9 cellular contexts compared by ENCODE assay signal in genomic region chr16:4111748-4112696, GRCh38. TPM values are rescaled to one million over a fixed set of nuclear protein-coding genes. Genes with fewer than 3 reads are reported as not detected.
A peak's percentile ranks its signal among the peaks of the same experiment; 100 is the strongest.
DNase-seq lines count a peak whose midpoint lies in the region; ATAC-seq and TF ChIP-seq lines count a peak whose summit lies in the region.
"Had no signal": no experiment of that assay in that cellular context is flagged by ENCODE, and none has a peak within 500 bp of the region (broad histone marks: within the 10 kb centered on the region; RNA-seq: fewer than 3 reads in every experiment).

No MANE protein-coding gene starts in this region.

- H3K9ac ChIP-seq in colonic mucosa (ENCODE audit: low read depth in 2 of 2, low read length in 2 of 2): peak overlapping the region in 1 of 2 donors; percentile 72

- POLR2A ChIA-PET in BJ (lab: Charles Lee): interaction anchor here (0.6 to 0.9 kb wide), 2 partner anchors 60 to 142 kb away, joined by 3 to 4 read pairs; no protein-coding TSS in a partner anchor

- CTCF ChIA-PET in BJ (lab: Yijun Ruan, JAX): interaction anchor here (1.0 to 2.0 kb wide), 6 partner anchors 9 to 162 kb away, joined by 3 to 6 read pairs (median 4); no protein-coding TSS in a partner anchor

- H3K27ac Mint-ChIP-seq in natural killer cell: peak overlapping the region; percentile 69 to 77
- H3K27ac Mint-ChIP-seq: IgD-negative memory B cell had no signal

- no peak for TF ChIP-seq POLR2A in NB4 (IDR thresholded peaks at IDR 0.05; ENCODE audit: extremely low read depth, insufficient read length)

- TF ChIP-seq CTCF in BJ (IDR thresholded peaks at IDR 0.05; ENCODE audit: insufficient read depth, low read depth, low read length) (no peak), NB4 (IDR thresholded peaks at IDR 0.05; ENCODE audit: low read depth, low read length) (no peak), colonic mucosa (IDR thresholded peaks at IDR 0.05) (no peak), natural killer cell (IDR thresholded peaks at IDR 0.05) (no peak)

- H3K27ac ChIP-seq in colonic mucosa: peak overlapping the region; percentile 30

- H3K9me3 Mint-ChIP-seq in natural killer cell: no peaks in the 10 kb centered on the region

- ATAC-seq in natural killer cell (peak in 1 of 3 donors; percentile 22), GM18873 (IDR thresholded peaks at IDR 0.05; ENCODE audit: low FRiP score, unreplicated experiment) (no peak)

- no peak for DNase-seq in BJ (ENCODE audit: low read depth)
- no peak for DNase-seq in NB4 (ENCODE audit: low read depth)
- DNase-seq in colonic mucosa: peak; percentile 41
- DNase-seq in natural killer cell: no peak
- no peak for DNase-seq in DMS153 (lab: John Stamatoyannopoulos, UW)
- DNase-seq in stimulated activated CD4-positive, alpha-beta T cell treated with anti-CD3 and anti-CD28 coated beads, Interleukin-4, amount 100 ng/mL, for 4 hours: no peak
- no peak for DNase-seq in NCI-H2107 treated with DMSO at 0.1 percent for 48 hours (lab: John Stamatoyannopoulos, UW; ENCODE audit: unreplicated experiment)

- no peaks in the 10 kb centered on the region for H3K27me3 ChIP-seq in BJ (ENCODE audit: control insufficient read depth, insufficient read depth, low read length)
- H3K27me3 ChIP-seq in colonic mucosa: no peaks in the 10 kb centered on the region

- intact Hi-C loops in colonic mucosa (cut with DNase I): loop anchor here (10.0 kb wide), 1 partner anchor 127 kb away; no protein-coding TSS in a partner anchor
- intact Hi-C loops in natural killer cell (cut with micrococcal nuclease): loop anchor here (10.0 kb wide), 1 partner anchor 47 kb away; no protein-coding TSS in a partner anchor

- H3K4me1 ChIP-seq in colonic mucosa: peaks cover 11% of the 10 kb centered on the region

- H3K27me3 Mint-ChIP-seq in natural killer cell (ENCODE audit: low read depth in 2 of 2): no peaks in the 10 kb centered on the region

- H3K36me3 Mint-ChIP-seq in natural killer cell: no peaks in the 10 kb centered on the region

- H3K9me3 ChIP-seq in colonic mucosa: no peaks in the 10 kb centered on the region

- H3K4me1 Mint-ChIP-seq in natural killer cell: peaks cover 64 to 81% of the 10 kb centered on the region in 2 donors

- H3K4me3 ChIP-seq in BJ (ENCODE audit: low read depth, low read length): peak overlapping the region; percentile 68
- peak overlapping the region; percentile 40 for H3K4me3 ChIP-seq in NB4 (ENCODE audit: low read depth, low read length)
- no peak overlapping the region for H3K4me3 ChIP-seq in colonic mucosa

- H3K4me3 Mint-ChIP-seq in natural killer cell: peak overlapping the region; percentile 88

- peaks cover 3% of the 10 kb centered on the region; the same call in 1 of the 2 replicates for H3K36me3 ChIP-seq in BJ (ENCODE audit: control insufficient read depth, insufficient read depth, low read length)
- no peaks in the 10 kb centered on the region for H3K36me3 ChIP-seq in colonic mucosa

RNA-seq across cellular contexts. Expression of gene ADCY9, which starts 4.2 kb away (rescaled TPM):
- 19.3 and 28.2 TPM in 2 replicates for polyA plus RNA-seq in BJ (2011; rRNA removed)
- 30.2 and 34.2 TPM in 2 replicates for polyA minus RNA-seq in BJ (2011; rRNA and poly(A)+ RNA removed)
- total RNA-seq in colonic mucosa (10 to 100 TPM; 23.8 to 25.6 TPM), natural killer cell (10 to 100 TPM; 28.0 to 52.4 (median 38.3) TPM)
